21 cellular contexts compared by ENCODE assay signal in the genomic region with DNA sequence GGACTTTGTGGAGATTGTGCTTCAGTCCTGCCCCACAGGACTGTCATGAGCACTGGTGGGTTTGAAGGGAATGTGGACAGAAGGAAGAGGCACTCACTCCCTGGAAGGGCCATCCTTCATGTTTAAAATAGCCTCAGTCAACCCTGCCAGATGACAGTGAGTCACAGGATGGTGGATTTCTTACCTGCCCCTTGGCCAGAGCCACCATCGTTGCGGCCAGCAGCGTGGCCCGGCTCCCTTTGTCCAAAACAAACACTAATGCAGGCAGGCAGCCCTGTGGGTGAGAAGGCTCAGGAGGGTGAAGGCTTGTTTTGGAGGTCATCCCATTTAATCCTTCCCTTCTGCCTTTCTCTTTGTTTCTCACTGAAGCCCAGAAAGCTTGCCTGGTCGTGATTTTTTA.
DNase-seq lines count a peak whose midpoint lies in the region; ATAC-seq and TF ChIP-seq lines count a peak whose summit lies in the region.
"Had no signal": no experiment of that assay in that cellular context is flagged by ENCODE, and none has a peak within 500 bp of the region (broad histone marks: within the 10 kb centered on the region; RNA-seq: fewer than 3 reads in every experiment).

No MANE protein-coding gene starts in this region.

- dilution Hi-C loops in IMR-90 (cut with HindIII; ENCODE audit: low sequenced_read_pairs, unreplicated experiment): no loop called here

- H2BK20ac ChIP-seq in IMR-90 (ENCODE audit: low read depth, low read length): no peak overlapping the region; the same call in 1 of the 2 replicates

- peak overlapping the region; percentile 64 for H2AK5ac ChIP-seq in IMR-90 (ENCODE audit: low read depth, low read length)

- peak overlapping the region; percentile 9 for H2AFZ ChIP-seq in IMR-90 (replicated peaks; ENCODE audit: low read length, poor library complexity)

- 0 out of 2 replicates have a peak overlapping the region, but pooled peaks have one; percentile 1 for H3K14ac ChIP-seq in IMR-90 (replicated peaks; ENCODE audit: low read depth, low read length)

- no peak overlapping the region for H2BK5ac ChIP-seq in IMR-90 (ENCODE audit: low read depth, low read length, poor library complexity, severe bottlenecking)

- in situ Hi-C loops in IMR-90 (cut with MboI; ENCODE audit: low sequenced_read_pairs): no loop called here

- WGBS in IMR-90 (ENCODE audit: extremely low coverage in 2 of 2, insufficient read length in 1 of 2), 2 experiments: no CpG with 5 or more reads among the region's 5 CpGs

- no peaks in the 10 kb centered on the region for H3K36me3 Mint-ChIP-seq in stimulated activated effector memory CD8-positive, alpha-beta T cell treated with anti-CD3 and anti-CD28 coated beads, Interleukin-12 subunit alpha, Interleukin-12 subunit beta, amount 100 ng/mL, for 72 hours

- no peak overlapping the region; the same call in 2 of the 3 replicates for H2BK15ac ChIP-seq in IMR-90 (ENCODE audit: low read depth, low read length)

- no peak overlapping the region for H3K23ac ChIP-seq in IMR-90 (ENCODE audit: low read depth, low read length)

- no peak overlapping the region for H3K4me2 ChIP-seq in IMR-90 (ENCODE audit: low read depth, low read length)

- CTCF ChIA-PET in IMR-90 (lab: Yijun Ruan, JAX): no interaction called here

- POLR2A ChIA-PET in IMR-90 (lab: Charles Lee; ENCODE audit: unreplicated experiment): no interaction called here

- no peak overlapping the region for H4K8ac ChIP-seq in IMR-90 (ENCODE audit: low read depth in 2 of 2, low read length in 2 of 2)

- H3K36me3 ChIP-seq in IMR-90 (ENCODE audit: control insufficient read depth, insufficient read depth, low read length) (no peaks in the 10 kb centered on the region), WERI-Rb-1 (no peaks in the 10 kb centered on the region)
- H3K36me3 ChIP-seq: ascending aorta, left lung, SJSA1, thyroid gland had no signal

- H3K79me1 ChIP-seq in IMR-90 (ENCODE audit: low read depth in 1 of 2, low read length in 2 of 2): no peaks in the 10 kb centered on the region

- peaks cover 5% of the 10 kb centered on the region for H3K4me1 ChIP-seq in IMR-90 (ENCODE audit: control insufficient read depth, insufficient read depth, low read length)
- H3K4me1 ChIP-seq: left lung, SJSA1, thyroid gland had no signal

- H3K9me1 ChIP-seq in IMR-90 (ENCODE audit: insufficient read depth, low read length): 0 out of 2 replicates have a peak, but pooled peaks cover 3% of the 10 kb centered on the region

- TF ChIP-seq CTCF in IMR-90 (conservative IDR thresholded peaks at IDR 0.05; ENCODE audit: low read depth, low read length): no peak
- no peak for TF ChIP-seq CTCF in WERI-Rb-1 (IDR thresholded peaks at IDR 0.05; ENCODE audit: low read depth, low read length)

- H3K27ac ChIP-seq in IMR-90 (ENCODE audit: insufficient read depth, low read length) (no peak overlapping the region), WERI-Rb-1 (no peak overlapping the region)
- H3K27ac ChIP-seq: ascending aorta, left lung, SJSA1, thyroid gland had no signal

- H3K9me3 ChIP-seq in IMR-90 (ENCODE audit: control insufficient read depth, insufficient read depth, low read length) (no peaks in the 10 kb centered on the region; the same call in 1 of the 2 replicates), WERI-Rb-1 (ENCODE audit: severe bottlenecking) (no peaks in the 10 kb centered on the region)
- H3K9me3 ChIP-seq: ascending aorta, mucosa of descending colon, thyroid gland had no signal

- BruUV-seq in IMR-90 (replicated peaks; lab: Mats Ljungman, UMichigan): no TSS peak

- no peak overlapping the region for H3K56ac ChIP-seq in IMR-90 (ENCODE audit: extremely low read depth, insufficient read depth, low read length)

- TF ChIP-seq POLR2A in IMR-90 (IDR thresholded peaks at IDR 0.05; ENCODE audit: low read depth, low read length): no peak

- H4K91ac ChIP-seq in IMR-90 (ENCODE audit: insufficient read depth, low read depth, low read length): no peak overlapping the region

- H2AK9ac ChIP-seq in IMR-90 (replicated peaks; ENCODE audit: low read depth, low read length, poor library complexity): no peak overlapping the region

- 0 out of 2 replicates have a peak overlapping the region, but pooled peaks have one; percentile 20 for H3K18ac ChIP-seq in IMR-90 (ENCODE audit: low read depth, low read length)

- intact Hi-C loops in IMR-90 (cut with micrococcal nuclease) (no loop called here), left ventricle myocardium superior (cut with micrococcal nuclease) (no loop called here)

- no peak for TF ChIP-seq RAD21 in IMR-90 (IDR thresholded peaks at IDR 0.05; ENCODE audit: low read length)

- no peaks in the 10 kb centered on the region for H3K9me3 Mint-ChIP-seq in stimulated activated effector memory CD8-positive, alpha-beta T cell treated with anti-CD3 and anti-CD28 coated beads, Interleukin-12 subunit alpha, Interleukin-12 subunit beta, amount 100 ng/mL, for 72 hours
- H3K9me3 Mint-ChIP-seq: activated B cell treated with CpG ODN at 0.5 μM for 24 hours; activated CD4-positive, alpha-beta memory T cell treated with anti-CD3 and anti-CD28 coated beads, Interleukin-2, amount 10 ng/mL, durations not matched to agents 7 days and 5 days; activated naive CD4-positive, alpha-beta T cell treated with anti-CD3 and anti-CD28 coated beads for 36 hours; dendritic cell treated with granulocyte-macrophage colony-stimulating factor and Interleukin-4, amounts not matched to agents 40 ng/mL and 50 ng/mL, for 4 days had no signal

- no peak overlapping the region for H3K4ac ChIP-seq in IMR-90 (ENCODE audit: low read depth, low read length)

- H4K5ac ChIP-seq in IMR-90 (ENCODE audit: low read depth, low read length): no peak overlapping the region

- no peak overlapping the region for H3K4me3 Mint-ChIP-seq in stimulated activated effector memory CD8-positive, alpha-beta T cell treated with anti-CD3 and anti-CD28 coated beads, Interleukin-12 subunit alpha, Interleukin-12 subunit beta, amount 100 ng/mL, for 72 hours
- H3K4me3 Mint-ChIP-seq: activated B cell treated with CpG ODN at 0.5 μM for 24 hours; activated CD4-positive, alpha-beta memory T cell treated with anti-CD3 and anti-CD28 coated beads, Interleukin-2, amount 10 ng/mL, durations not matched to agents 7 days and 5 days; activated naive CD4-positive, alpha-beta T cell treated with anti-CD3 and anti-CD28 coated beads for 36 hours; dendritic cell treated with granulocyte-macrophage colony-stimulating factor and Interleukin-4, amounts not matched to agents 40 ng/mL and 50 ng/mL, for 4 days had no signal

- no peak overlapping the region for H3K9ac ChIP-seq in IMR-90 (ENCODE audit: low read depth, low read length)

- no peak overlapping the region for H3K4me3 ChIP-seq in IMR-90 (ENCODE audit: insufficient read depth, low read depth, low read length)
- H3K4me3 ChIP-seq in WERI-Rb-1 (ENCODE audit: low read depth, low read length): no peak overlapping the region
- H3K4me3 ChIP-seq: ascending aorta, left lung, mucosa of descending colon, SJSA1, thyroid gland had no signal

- ATAC-seq in IMR-90 (ENCODE audit: low read depth): no peak
- peak; percentile 90 for ATAC-seq in left ventricle myocardium superior
- no peak for ATAC-seq in stimulated activated effector memory CD8-positive, alpha-beta T cell treated with anti-CD3 and anti-CD28 coated beads, Interleukin-12 subunit alpha, Interleukin-12 subunit beta, amount 100 ng/mL, for 72 hours
- ATAC-seq: left lung, mucosa of descending colon had no signal

- H4K20me1 ChIP-seq in IMR-90 (ENCODE audit: insufficient read depth, low read length): no peaks in the 10 kb centered on the region

- H2BK120ac ChIP-seq in IMR-90 (ENCODE audit: low read depth, low read length): no peak overlapping the region

- DNase-seq in IMR-90 (peak; percentile 40), astrocyte of the hippocampus (ENCODE audit: low read depth, low spot score) (peak; percentile 81), left ventricle myocardium superior (peak; percentile 64), NCI-H510A (lab: John Stamatoyannopoulos, UW) (no peak), WERI-Rb-1 (no peak), cortex of kidney (lab: John Stamatoyannopoulos, UW) (no peak)
- no peak for DNase-seq in stimulated activated effector memory CD8-positive, alpha-beta T cell treated with anti-CD3 and anti-CD28 coated beads, Interleukin-12 subunit alpha, Interleukin-12 subunit beta, amount 100 ng/mL, for 72 hours (ENCODE audit: low spot score in 2 of 2)
- DNase-seq: activated B cell treated with CpG ODN at 0.5 μM for 24 hours; activated CD4-positive, alpha-beta memory T cell treated with anti-CD3 and anti-CD28 coated beads, Interleukin-2, amount 10 ng/mL, durations not matched to agents 7 days and 5 days; activated naive CD4-positive, alpha-beta T cell treated with anti-CD3 and anti-CD28 coated beads for 36 hours; AML-193; COR-L47; mucosa of descending colon; NCI-H1417 treated with DMSO at 0.1 percent for 48 hours; NCI-H526 treated with DMSO at 0.1 percent for 48 hours; stimulated activated CD4-positive, alpha-beta T cell treated with anti-CD3 and anti-CD28 coated beads, Interleukin-15, amount 100 ng/mL, for 24 hours; thyroid gland had no signal

- H3K27ac Mint-ChIP-seq in stimulated activated effector memory CD8-positive, alpha-beta T cell treated with anti-CD3 and anti-CD28 coated beads, Interleukin-12 subunit alpha, Interleukin-12 subunit beta, amount 100 ng/mL, for 72 hours: peak overlapping the region; percentile 37
- H3K27ac Mint-ChIP-seq: activated B cell treated with CpG ODN at 0.5 μM for 24 hours; activated CD4-positive, alpha-beta memory T cell treated with anti-CD3 and anti-CD28 coated beads, Interleukin-2, amount 10 ng/mL, durations not matched to agents 7 days and 5 days; activated naive CD4-positive, alpha-beta T cell treated with anti-CD3 and anti-CD28 coated beads for 36 hours; dendritic cell treated with granulocyte-macrophage colony-stimulating factor and Interleukin-4, amounts not matched to agents 40 ng/mL and 50 ng/mL, for 4 days had no signal

- H3K27me3 ChIP-seq in IMR-90 (ENCODE audit: control insufficient read depth, insufficient read depth, low read length) (0 out of 2 replicates have a peak, but pooled peaks cover 2% of the 10 kb centered on the region), WERI-Rb-1 (ENCODE audit: insufficient read depth, low read depth, severe bottlenecking) (no peaks in the 10 kb centered on the region)
- H3K27me3 ChIP-seq: ascending aorta, left lung, SJSA1, thyroid gland had no signal

- H3K4me1 Mint-ChIP-seq in stimulated activated effector memory CD8-positive, alpha-beta T cell treated with anti-CD3 and anti-CD28 coated beads, Interleukin-12 subunit alpha, Interleukin-12 subunit beta, amount 100 ng/mL, for 72 hours: peaks cover 24% of the 10 kb centered on the region

TF ChIP-seq in IMR-90, 13 proteins besides CTCF, POLR2A, EP300 and RAD21 (continues in another document):
- TF ChIP-seq RCOR1 (IDR thresholded peaks at IDR 0.05; ENCODE audit: insufficient replicate concordance, low read length): no peak
- TF ChIP-seq CEBPB (IDR thresholded peaks at IDR 0.05; ENCODE audit: low read depth, low read length): no peak

Comparison
In these comparisons a context has a peak if more than half of its experiments do, and no peak if none do; other contexts are left out.
1. DNase-seq: peak in IMR-90 (single experiment), astrocyte of the hippocampus (single experiment) and left ventricle myocardium superior (single experiment); none in stimulated activated effector memory CD8-positive, alpha-beta T cell treated with anti-CD3 and anti-CD28 coated beads, Interleukin-12 subunit alpha, Interleukin-12 subunit beta, amount 100 ng/mL, for 72 hours (0 of 2), NCI-H510A (single experiment), WERI-Rb-1 (single experiment) and cortex of kidney (single experiment).